Comparison of ENCODE assay signal across 8 cellular contexts in genomic region chr2:131492015-131492417, GRCh38. TPM values are rescaled to one million over a fixed set of nuclear protein-coding genes. Genes with fewer than 3 reads are reported as not detected.
DNase-seq lines count a peak whose midpoint lies in the region; ATAC-seq and TF ChIP-seq lines count a peak whose summit lies in the region.
"Not testable (repeated sequence)": the region's sequence is repeated elsewhere in the genome, so short reads cannot be mapped to it uniquely, and the experiment has no call there.

MZT2A (minus strand) TSS chr2:131492397; CDS start chr2:131492376, 21 bp downstream.

- H3K27me3 ChIP-seq in HUES64 (ENCODE audit: insufficient read depth, low read length); iPS-18a (ENCODE audit: control insufficient read depth, insufficient read depth, low read length); ovary; uterus: not testable (repeated sequence)

- POLR2A ChIA-PET in HEK293 (lab: Yijun Ruan, JAX): interaction anchor here (0.6 to 1.3 kb wide), 4 partner anchors 18 to 337 kb away, joined by 3 to 6 read pairs (median 6); no protein-coding TSS in a partner anchor

- peaks cover 25% of the 10 kb centered on the region for H3K36me3 Mint-ChIP-seq in activated CD4-positive, alpha-beta T cell treated with anti-CD3 and anti-CD28 coated beads, Interleukin-2, amount 10 ng/mL, durations not matched to agents 24 days and 14 days (ENCODE audit: low read depth)

- TF ChIP-seq CTCF in HEK293 (tag by site-specific recombination; IDR thresholded peaks at IDR 0.05); ovary (IDR thresholded peaks at IDR 0.05); uterus (IDR thresholded peaks at IDR 0.05): not testable (repeated sequence)

- under 1% methylated on average over 53 of the region's 53 CpGs for WGBS in HUES64
- WGBS in ovary, 3 donors: 1% methylated on average over 26 to 52 of the region's 53 CpGs

- intact Hi-C loops in activated CD4-positive, alpha-beta T cell treated with anti-CD3 and anti-CD28 coated beads, Interleukin-2, amount 10 ng/mL, durations not matched to agents 24 days and 14 days (cut with micrococcal nuclease): loop anchor here (1.0 to 5.0 kb wide), 7 partner anchors 35 to 1310 kb away; partner anchors contain the start of genes CCDC74A, FAM168B, MZT2B and PLEKHB2
- intact Hi-C loops in ovary (cut with DNase I): loop anchor here in 2 of 4 donors (5.0 to 10.0 kb wide), 3 partner anchors 77 to 385 kb away; partner anchors contain the start of gene PLEKHB2 (in 1 of the 2)
- intact Hi-C loops in uterus (cut with DNase I; ENCODE audit: low total_unique reads): not testable (repeated sequence)

- TF ChIP-seq POLR2A in ovary (IDR thresholded peaks at IDR 0.05); uterus (IDR thresholded peaks at IDR 0.05): not testable (repeated sequence)

- DNase-seq in activated CD4-positive, alpha-beta T cell treated with anti-CD3 and anti-CD28 coated beads, Interleukin-2, amount 10 ng/mL, durations not matched to agents 24 days and 14 days; dermis microvascular lymphatic vessel endothelial cell (ENCODE audit: low read depth in 2 of 2); ovary; uterus: not testable (repeated sequence)

- not testable (repeated sequence) for H3K4me1 ChIP-seq in HEK293 (ENCODE audit: control insufficient read depth, insufficient read depth, low read length); HUES64 (ENCODE audit: insufficient read depth, low read length); iPS-18a (ENCODE audit: control insufficient read depth, low read depth, low read length); ovary (ENCODE audit: insufficient read depth); uterus

- H3K9me3 ChIP-seq in HEK293 (ENCODE audit: control insufficient read depth, insufficient read depth, low read depth, low read length); HUES64 (ENCODE audit: insufficient read depth, low read depth, low read length); iPS-18a (ENCODE audit: control insufficient read depth, low read depth, low read length); ovary; uterus: not testable (repeated sequence)

- peak; percentile 11 for ATAC-seq in GM18511 (IDR thresholded peaks at IDR 0.05; ENCODE audit: unreplicated experiment)

- peaks cover 0 to 42% of the 10 kb centered on the region in 2 experiments; a peak in 2 of 3 replicates for H3K36me3 ChIP-seq in HEK293 (ENCODE audit: control insufficient read depth in 2 of 2, insufficient read depth in 1 of 2, low read length in 2 of 2)
- not testable (repeated sequence) for H3K36me3 ChIP-seq in HUES64 (ENCODE audit: insufficient read depth, low read length); iPS-18a (ENCODE audit: control insufficient read depth, low read depth, low read length); ovary; uterus

- TF ChIP-seq EP300 in ovary (IDR thresholded peaks at IDR 0.05): not testable (repeated sequence)

- H3K9me3 Mint-ChIP-seq in activated CD4-positive, alpha-beta T cell treated with anti-CD3 and anti-CD28 coated beads, Interleukin-2, amount 10 ng/mL, durations not matched to agents 24 days and 14 days: not testable (repeated sequence)

- H3K4me3 ChIP-seq in HEK293 (ENCODE audit: low read depth, low read length) (peak within 1 kb of the TSS; percentile 58), HUES64 (ENCODE audit: low read length) (peak within 1 kb of the TSS; percentile 70), iPS-18a (ENCODE audit: low read length) (peak within 1 kb of the TSS; percentile 91), ovary (peak within 1 kb of the TSS; percentile 97), uterus (peak within 1 kb of the TSS; percentile 74 to 76)

- CTCF ChIA-PET in HEK293 (lab: Yijun Ruan, JAX): interaction anchor here (0.6 to 2.5 kb wide), 11 partner anchors 9 to 932 kb away, joined by 3 to 16 read pairs (median 3); no protein-coding TSS in a partner anchor

- H3K27ac Mint-ChIP-seq in activated CD4-positive, alpha-beta T cell treated with anti-CD3 and anti-CD28 coated beads, Interleukin-2, amount 10 ng/mL, durations not matched to agents 24 days and 14 days: peak within 1 kb of the TSS; percentile 98

- H3K27ac ChIP-seq in HEK293 (ENCODE audit: extremely low read depth, low read depth, low read length) (peak within 1 kb of the TSS; percentile 88), HUES64 (ENCODE audit: low read depth, low read length) (peak within 1 kb of the TSS; percentile 98), iPS-18a (ENCODE audit: low read length) (peak within 1 kb of the TSS; percentile 80), ovary (peak within 1 kb of the TSS; percentile 58 to 85), uterus (peak within 1 kb of the TSS; percentile 88 to 92)

- not testable (repeated sequence) for H3K27me3 Mint-ChIP-seq in activated CD4-positive, alpha-beta T cell treated with anti-CD3 and anti-CD28 coated beads, Interleukin-2, amount 10 ng/mL, durations not matched to agents 24 days and 14 days

- peak within 1 kb of the TSS; percentile 89 for H3K9ac ChIP-seq in HUES64 (ENCODE audit: low read depth, low read length)
- peak within 1 kb of the TSS; percentile 94 for H3K9ac ChIP-seq in iPS-18a (ENCODE audit: low read length)

- peak within 1 kb of the TSS; percentile 98 for H3K4me3 Mint-ChIP-seq in activated CD4-positive, alpha-beta T cell treated with anti-CD3 and anti-CD28 coated beads, Interleukin-2, amount 10 ng/mL, durations not matched to agents 24 days and 14 days

- peaks cover 33% of the 10 kb centered on the region for H3K4me1 Mint-ChIP-seq in activated CD4-positive, alpha-beta T cell treated with anti-CD3 and anti-CD28 coated beads, Interleukin-2, amount 10 ng/mL, durations not matched to agents 24 days and 14 days

TF ChIP-seq in HEK293, 187 proteins besides CTCF, POLR2A, EP300 and RAD21:
- TF ChIP-seq HOXC10 (CRISPR knock-in tag; IDR thresholded peaks at IDR 0.05): 0 out of 2 replicates have a peak, but pooled peaks have one; percentile 32

RNA-seq across cellular contexts. Expression of gene MZT2A, which starts in this region (rescaled TPM):
- 86.3 TPM for polyA plus RNA-seq in HUES64 (2013, experiment 1 of 2)
- polyA plus RNA-seq in HUES64 (2013, experiment 2 of 2): 99.3 TPM
- total RNA-seq in activated CD4-positive, alpha-beta T cell treated with anti-CD3 and anti-CD28 coated beads, Interleukin-2, amount 10 ng/mL, durations not matched to agents 24 days and 14 days: 108 and 110 TPM in 2 replicates
- total RNA-seq in dermis microvascular lymphatic vessel endothelial cell (82.2 and 82.3 TPM in 2 replicates), ovary (100 to 1,000 TPM in 6 of 7 donors, 10 to 100 TPM in 1; 91.2 to 206 (median 119) TPM), uterus (100 to 1,000 TPM in 1 of 4 donors, 10 to 100 TPM in 2, 1 to 10 TPM in 1; 7.9 to 112 (median 68.7) TPM)
- polyA plus RNA-seq in ovary: 10 to 100 TPM in 1 of 2 donors, 1 to 10 TPM in 1; 7.5 to 94.1 TPM
